ENCODE assay signal across 17 cellular contexts in the genomic region with DNA sequence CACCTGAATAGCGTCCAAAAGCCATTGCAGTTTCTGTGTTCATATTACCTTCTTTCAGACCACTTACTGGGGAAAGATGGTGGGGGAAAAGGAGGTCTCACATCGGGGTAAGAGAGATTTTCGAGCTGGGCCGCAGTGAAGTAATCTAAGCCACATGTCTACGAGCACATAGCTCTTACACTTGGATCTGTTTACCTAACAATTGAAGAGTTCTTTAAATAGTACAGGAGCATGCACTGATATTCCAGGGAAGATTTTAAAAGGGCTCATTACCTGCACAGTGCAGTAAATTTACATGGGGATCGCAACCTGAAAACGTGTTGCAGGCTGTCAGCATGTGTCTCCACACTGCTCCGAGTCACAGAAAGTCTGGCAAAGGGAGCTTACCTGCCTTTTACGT.
"Had no signal": no experiment of that assay in that cellular context is flagged by ENCODE, and none has a peak within 500 bp of the region (broad histone marks: within the 10 kb centered on the region; RNA-seq: fewer than 3 reads in every experiment).

No MANE protein-coding gene starts in this region.

- H3K4me3 ChIP-seq: coronary artery, esophagus squamous epithelium, lung, stomach, testis had no signal

- H3K4me3 Mint-ChIP-seq: activated naive CD8-positive, alpha-beta T cell treated with anti-CD3 and anti-CD28 coated beads, Interleukin-2, amount 10 ng/mL, durations not matched to agents 7 days and 5 days; activated T-helper 1 cell treated with anti-CD3 and anti-CD28 coated beads, Interleukin-12 subunit alpha, Interleukin-12 subunit beta, Interleukin-2, Interleukin-4 antibody, amounts not matched to agents 30 ng/mL and 10 ng/mL and 1 ng/mL, durations not matched to agents 14 hours and 24 hours and 36 hours; central memory CD8-positive, alpha-beta T cell; mesothelial cell of epicardium had no signal

- ATAC-seq: activated CD4-positive, CD25-positive, alpha-beta regulatory T cell treated with anti-CD3 and anti-CD28 coated beads, Interleukin-2, amount 50 U/mL, for 24 hours had no signal

- H3K9me3 Mint-ChIP-seq: activated naive CD8-positive, alpha-beta T cell treated with anti-CD3 and anti-CD28 coated beads, Interleukin-2, amount 10 ng/mL, durations not matched to agents 7 days and 5 days; activated T-helper 1 cell treated with anti-CD3 and anti-CD28 coated beads, Interleukin-12 subunit alpha, Interleukin-12 subunit beta, Interleukin-2, Interleukin-4 antibody, amounts not matched to agents 30 ng/mL and 10 ng/mL and 1 ng/mL, durations not matched to agents 14 hours and 24 hours and 36 hours; central memory CD8-positive, alpha-beta T cell; mesothelial cell of epicardium had no signal

- DNase-seq: activated naive CD8-positive, alpha-beta T cell treated with anti-CD3 and anti-CD28 coated beads, Interleukin-2, amount 10 ng/mL, durations not matched to agents 7 days and 5 days; anterior cingulate cortex; brain microvascular endothelial cell; esophagus squamous epithelium; glutamatergic neuron; kidney glomerular epithelial cell; stimulated activated CD4-positive, alpha-beta T cell treated with anti-CD3 and anti-CD28 coated beads, Interleukin-12 subunit alpha, Interleukin-12 subunit beta, amount 100 ng/mL, for 4 hours; stimulated activated CD4-positive, alpha-beta T cell treated with anti-CD3 and anti-CD28 coated beads, Interleukin-2, amount 100 ng/mL, for 24 hours; stomach; testis had no signal

- H3K36me3 Mint-ChIP-seq: activated naive CD8-positive, alpha-beta T cell treated with anti-CD3 and anti-CD28 coated beads, Interleukin-2, amount 10 ng/mL, durations not matched to agents 7 days and 5 days; mesothelial cell of epicardium had no signal

- H3K9me3 ChIP-seq: esophagus squamous epithelium, stomach, testis had no signal

- H3K27ac ChIP-seq: brain microvascular endothelial cell, coronary artery, esophagus squamous epithelium, testis had no signal

- FAIRE-seq: endothelial cell of umbilical vein had no signal

- H3K27ac Mint-ChIP-seq: activated naive CD8-positive, alpha-beta T cell treated with anti-CD3 and anti-CD28 coated beads, Interleukin-2, amount 10 ng/mL, durations not matched to agents 7 days and 5 days; activated T-helper 1 cell treated with anti-CD3 and anti-CD28 coated beads, Interleukin-12 subunit alpha, Interleukin-12 subunit beta, Interleukin-2, Interleukin-4 antibody, amounts not matched to agents 30 ng/mL and 10 ng/mL and 1 ng/mL, durations not matched to agents 14 hours and 24 hours and 36 hours; mesothelial cell of epicardium had no signal

- H3K27me3 ChIP-seq: testis had no signal

- H3K4me1 Mint-ChIP-seq: activated naive CD8-positive, alpha-beta T cell treated with anti-CD3 and anti-CD28 coated beads, Interleukin-2, amount 10 ng/mL, durations not matched to agents 7 days and 5 days had no signal

- H3K36me3 ChIP-seq: brain microvascular endothelial cell, esophagus squamous epithelium, stomach had no signal
